ENCODE assay signal across 18 cellular contexts in genomic region chr4:4647041-4647440, GRCh38.
"Had no signal": no experiment of that assay in that cellular context is flagged by ENCODE, and none has a peak within 500 bp of the region (broad histone marks: within the 10 kb centered on the region; RNA-seq: fewer than 3 reads in every experiment).

No MANE protein-coding gene starts in this region.

- H3K27ac ChIP-seq: prostate gland, right lobe of liver, spleen, tibial artery, uterus had no signal

- DNase-seq: activated CD4-positive, alpha-beta T cell treated with anti-CD3 and anti-CD28 coated beads for 4 hours; activated CD8-positive, alpha-beta memory T cell treated with anti-CD3 and anti-CD28 coated beads, Interleukin-2, amount 50 U/mL, for 48 hours; activated CD8-positive, alpha-beta T cell treated with anti-CD3 and anti-CD28 coated beads for 36 hours; activated naive CD8-positive, alpha-beta T cell treated with anti-CD3 and anti-CD28 coated beads, Interleukin-2, amount 10 ng/mL, durations not matched to agents 7 days and 5 days; anterior cingulate cortex; left colon; mucosa of descending colon; nucleus accumbens; right lobe of liver; spleen; stimulated activated CD4-positive, alpha-beta T cell treated with anti-CD3 and anti-CD28 coated beads, Interleukin-1b, Interleukin-23, amount 100 ng/mL, for 48 hours; T-helper 9 cell; tibial artery; uterus had no signal

- H3K27ac Mint-ChIP-seq: activated CD8-positive, alpha-beta T cell treated with anti-CD3 and anti-CD28 coated beads for 36 hours; activated naive CD8-positive, alpha-beta T cell treated with anti-CD3 and anti-CD28 coated beads, Interleukin-2, amount 10 ng/mL, durations not matched to agents 7 days and 5 days; natural killer cell treated with Interleukin-12 subunit alpha and Interleukin-12 subunit beta and Interleukin-15 and Interleukin-18, amount 100 ng/mL, for 72 hours; stimulated activated memory B cell treated with anti-CD40 and anti-IgM and Interleukin-4, amounts not matched to agents 10 μg/mL and 1 μg/mL and 100 μg/mL, for 72 hours had no signal

- H3K9me3 Mint-ChIP-seq: activated naive CD8-positive, alpha-beta T cell treated with anti-CD3 and anti-CD28 coated beads, Interleukin-2, amount 10 ng/mL, durations not matched to agents 7 days and 5 days; natural killer cell treated with Interleukin-12 subunit alpha and Interleukin-12 subunit beta and Interleukin-15 and Interleukin-18, amount 100 ng/mL, for 72 hours; stimulated activated memory B cell treated with anti-CD40 and anti-IgM and Interleukin-4, amounts not matched to agents 10 μg/mL and 1 μg/mL and 100 μg/mL, for 72 hours had no signal

- H3K4me3 ChIP-seq: lung, mucosa of descending colon, prostate gland, right lobe of liver, spleen, tibial artery, uterus had no signal

- H3K9me3 ChIP-seq: mucosa of descending colon, prostate gland, right lobe of liver, tibial artery, uterus had no signal

- H3K4me3 Mint-ChIP-seq: activated CD8-positive, alpha-beta T cell treated with anti-CD3 and anti-CD28 coated beads for 36 hours; activated naive CD8-positive, alpha-beta T cell treated with anti-CD3 and anti-CD28 coated beads, Interleukin-2, amount 10 ng/mL, durations not matched to agents 7 days and 5 days; natural killer cell treated with Interleukin-12 subunit alpha and Interleukin-12 subunit beta and Interleukin-15 and Interleukin-18, amount 100 ng/mL, for 72 hours; stimulated activated memory B cell treated with anti-CD40 and anti-IgM and Interleukin-4, amounts not matched to agents 10 μg/mL and 1 μg/mL and 100 μg/mL, for 72 hours had no signal

- H3K4me1 ChIP-seq: prostate gland, right lobe of liver, spleen, tibial artery, uterus had no signal

- ATAC-seq: activated CD8-positive, alpha-beta T cell treated with anti-CD3 and anti-CD28 coated beads for 36 hours; left colon; mucosa of descending colon; natural killer cell treated with Interleukin-12 subunit alpha and Interleukin-12 subunit beta and Interleukin-15 and Interleukin-18, amount 100 ng/mL, for 72 hours; right lobe of liver; stimulated activated memory B cell treated with anti-CD40 and anti-IgM and Interleukin-4, amounts not matched to agents 10 μg/mL and 1 μg/mL and 100 μg/mL, for 72 hours had no signal

- H3K36me3 Mint-ChIP-seq: activated naive CD8-positive, alpha-beta T cell treated with anti-CD3 and anti-CD28 coated beads, Interleukin-2, amount 10 ng/mL, durations not matched to agents 7 days and 5 days; natural killer cell treated with Interleukin-12 subunit alpha and Interleukin-12 subunit beta and Interleukin-15 and Interleukin-18, amount 100 ng/mL, for 72 hours had no signal

- H3K36me3 ChIP-seq: prostate gland, right lobe of liver, spleen, tibial artery, uterus had no signal

- H3K27me3 Mint-ChIP-seq: activated CD8-positive, alpha-beta T cell treated with anti-CD3 and anti-CD28 coated beads for 36 hours; activated naive CD8-positive, alpha-beta T cell treated with anti-CD3 and anti-CD28 coated beads, Interleukin-2, amount 10 ng/mL, durations not matched to agents 7 days and 5 days; natural killer cell treated with Interleukin-12 subunit alpha and Interleukin-12 subunit beta and Interleukin-15 and Interleukin-18, amount 100 ng/mL, for 72 hours; stimulated activated memory B cell treated with anti-CD40 and anti-IgM and Interleukin-4, amounts not matched to agents 10 μg/mL and 1 μg/mL and 100 μg/mL, for 72 hours had no signal

- H3K4me1 Mint-ChIP-seq: activated naive CD8-positive, alpha-beta T cell treated with anti-CD3 and anti-CD28 coated beads, Interleukin-2, amount 10 ng/mL, durations not matched to agents 7 days and 5 days; stimulated activated memory B cell treated with anti-CD40 and anti-IgM and Interleukin-4, amounts not matched to agents 10 μg/mL and 1 μg/mL and 100 μg/mL, for 72 hours had no signal

- H3K27me3 ChIP-seq: right lobe of liver, spleen, tibial artery, uterus had no signal
